8 cellular contexts compared by ENCODE assay signal in genomic region chr6:155224031-155224451, GRCh38. TPM values are rescaled to one million over a fixed set of nuclear protein-coding genes. Genes with fewer than 3 reads are reported as not detected.
A peak's percentile ranks its signal among the peaks of the same experiment; 100 is the strongest.
DNase-seq lines count a peak whose midpoint lies in the region; ATAC-seq and TF ChIP-seq lines count a peak whose summit lies in the region.

No MANE protein-coding gene starts in this region.

- DNase-seq in AG20443 (ENCODE audit: low spot score) (peak; percentile 59), foreskin fibroblast (peak; percentile 74 to 82), upper lobe of left lung (no peak), NCI-H82 (lab: John Stamatoyannopoulos, UW) (no peak), NCI-H2107 (lab: John Stamatoyannopoulos, UW) (no peak)
- DNase-seq in activated CD4-positive, alpha-beta T cell treated with anti-CD3 and anti-CD28 coated beads, Interleukin-2, amount 10 ng/mL, durations not matched to agents 24 days and 14 days = peak; percentile 85

- H3K4me1 Mint-ChIP-seq in activated CD4-positive, alpha-beta T cell treated with anti-CD3 and anti-CD28 coated beads, Interleukin-2, amount 10 ng/mL, durations not matched to agents 24 days and 14 days = peaks cover 24% of the 10 kb centered on the region

- peaks cover 3% of the 10 kb centered on the region for H3K9me3 Mint-ChIP-seq in activated CD4-positive, alpha-beta T cell treated with anti-CD3 and anti-CD28 coated beads, Interleukin-2, amount 10 ng/mL, durations not matched to agents 24 days and 14 days

- ATAC-seq in GM19351 (IDR thresholded peaks at IDR 0.05; ENCODE audit: unreplicated experiment) (peak; percentile 99), HG03342 (IDR thresholded peaks at IDR 0.05; ENCODE audit: unreplicated experiment) (peak; percentile 96), upper lobe of left lung (ENCODE audit: low FRiP score in 2 of 2) (peak in 1 of 2 donors; percentile 27)

- peak overlapping the region; percentile 56 for H3K4me3 Mint-ChIP-seq in activated CD4-positive, alpha-beta T cell treated with anti-CD3 and anti-CD28 coated beads, Interleukin-2, amount 10 ng/mL, durations not matched to agents 24 days and 14 days

- H3K9me3 ChIP-seq in upper lobe of left lung = no peaks in the 10 kb centered on the region

- no peaks in the 10 kb centered on the region for H3K27me3 ChIP-seq in upper lobe of left lung

- no peak for TF ChIP-seq CTCF in foreskin fibroblast (IDR thresholded peaks at IDR 0.05; ENCODE audit: low read depth, low read length)
- no peak for TF ChIP-seq CTCF in upper lobe of left lung (IDR thresholded peaks at IDR 0.05)

- no peaks in the 10 kb centered on the region for H3K4me1 ChIP-seq in upper lobe of left lung

- peaks cover 34% of the 10 kb centered on the region for H3K36me3 Mint-ChIP-seq in activated CD4-positive, alpha-beta T cell treated with anti-CD3 and anti-CD28 coated beads, Interleukin-2, amount 10 ng/mL, durations not matched to agents 24 days and 14 days (ENCODE audit: low read depth)

- H3K27ac ChIP-seq in upper lobe of left lung = peak overlapping the region in 3 of 4 donors; percentile 19 to 75 (median 32)

- peak overlapping the region; percentile 77 for H3K27ac Mint-ChIP-seq in activated CD4-positive, alpha-beta T cell treated with anti-CD3 and anti-CD28 coated beads, Interleukin-2, amount 10 ng/mL, durations not matched to agents 24 days and 14 days

- intact Hi-C loops in activated CD4-positive, alpha-beta T cell treated with anti-CD3 and anti-CD28 coated beads, Interleukin-2, amount 10 ng/mL, durations not matched to agents 24 days and 14 days (cut with micrococcal nuclease) = loop anchor here (1.0 kb wide), 3 partner anchors 38 to 97 kb away; no protein-coding TSS in a partner anchor

- no peaks in the 10 kb centered on the region for H3K27me3 Mint-ChIP-seq in activated CD4-positive, alpha-beta T cell treated with anti-CD3 and anti-CD28 coated beads, Interleukin-2, amount 10 ng/mL, durations not matched to agents 24 days and 14 days

- WGBS in upper lobe of left lung, 2 donors = 65 to 67% methylated on average over 4 of the region's 4 CpGs

- no peak for TF ChIP-seq EP300 in upper lobe of left lung (IDR thresholded peaks at IDR 0.05)

- TF ChIP-seq POLR2A in upper lobe of left lung (IDR thresholded peaks at IDR 0.05) = no peak

- H3K4me3 ChIP-seq in foreskin fibroblast (ENCODE audit: low read depth in 1 of 2, low read length in 2 of 2) (no peak overlapping the region), upper lobe of left lung (no peak overlapping the region)

- no peaks in the 10 kb centered on the region for H3K36me3 ChIP-seq in upper lobe of left lung

RNA-seq across cellular contexts. Expression of gene CLDN20, which starts 39.8 kb away (rescaled TPM):
- total RNA-seq in activated CD4-positive, alpha-beta T cell treated with anti-CD3 and anti-CD28 coated beads, Interleukin-2, amount 10 ng/mL, durations not matched to agents 24 days and 14 days = 0.21 TPM in 1 of 2 replicates, not detected in the other
- not detected for total RNA-seq in upper lobe of left lung

Comparison
In these comparisons a context has a peak if more than half of its experiments do, and no peak if none do; other contexts are left out.
1. DNase-seq: peak in AG20443 (single experiment), activated CD4-positive, alpha-beta T cell treated with anti-CD3 and anti-CD28 coated beads, Interleukin-2, amount 10 ng/mL, durations not matched to agents 24 days and 14 days (single experiment) and foreskin fibroblast (2 of 2); none in upper lobe of left lung (0 of 2), NCI-H82 (single experiment) and NCI-H2107 (single experiment).